In genomic region chr1:172537827-172538391, GRCh38 we compare ENCODE assay signal across 1 cellular context.
TF ChIP-seq lines count a peak whose summit lies in the region.

No MANE protein-coding gene starts in this region.

TF ChIP-seq in GM12878, 131 proteins besides CTCF, POLR2A, EP300 and RAD21 (continued from another document):
- TF ChIP-seq GABPA (IDR thresholded peaks at IDR 0.05; ENCODE audit: low read depth) (no peak), RCOR1 (conservative IDR thresholded peaks at IDR 0.05; ENCODE audit: low read depth, low read length) (no peak), MYC (IDR thresholded peaks at IDR 0.05; ENCODE audit: insufficient read depth, insufficient read length, insufficient replicate concordance, low read length, severe bottlenecking) (no peak), CBFB (IDR thresholded peaks at IDR 0.05; ENCODE audit: low read depth) (no peak), ATF7 (IDR thresholded peaks at IDR 0.05; ENCODE audit: low read depth) (no peak), CUX1 (IDR thresholded peaks at IDR 0.05; ENCODE audit: insufficient replicate concordance, low read depth, low read length) (no peak), NFIC (IDR thresholded peaks at IDR 0.05; ENCODE audit: low read depth, low read length) (no peak), RBBP5 (conservative IDR thresholded peaks at IDR 0.05) (no peak), STAT1 (conservative IDR thresholded peaks at IDR 0.05) (no peak)
